19 cellular contexts compared by ENCODE assay signal in the genomic region with DNA sequence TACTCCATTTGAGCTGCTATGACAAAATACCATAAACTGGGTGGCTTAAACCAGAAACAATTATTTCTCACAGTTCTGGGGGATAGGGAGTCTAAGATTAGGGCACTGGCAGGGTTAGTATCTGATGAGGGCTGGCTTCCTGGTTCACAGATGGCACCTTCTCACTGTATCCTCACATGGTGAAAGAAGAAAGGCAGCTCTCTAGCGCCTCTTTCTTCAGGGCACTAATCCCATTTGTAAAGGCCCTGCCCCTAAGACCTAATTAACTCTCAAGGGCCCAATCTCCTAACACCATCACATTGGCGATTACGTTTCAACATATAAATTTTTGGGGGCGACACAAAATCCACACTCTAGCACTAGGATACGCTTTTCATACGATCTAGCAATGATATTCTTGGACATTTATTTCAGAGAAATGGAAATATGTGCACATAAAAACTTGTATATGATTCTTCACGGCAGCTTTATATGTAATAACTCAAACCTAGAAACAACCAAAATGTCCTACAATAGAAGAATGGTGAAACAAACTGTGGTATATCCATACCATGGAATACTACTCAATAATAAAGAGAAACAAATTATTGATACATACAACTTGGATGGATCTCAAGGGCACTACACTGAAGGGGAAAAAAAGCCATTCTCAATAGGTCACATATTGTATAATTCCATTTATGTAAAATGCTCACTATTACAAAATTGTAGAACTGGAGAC.
DNase-seq lines count a peak whose midpoint lies in the region; ATAC-seq and TF ChIP-seq lines count a peak whose summit lies in the region.
"Had no signal": no experiment of that assay in that cellular context is flagged by ENCODE, and none has a peak within 500 bp of the region (broad histone marks: within the 10 kb centered on the region; RNA-seq: fewer than 3 reads in every experiment).

No MANE protein-coding gene starts in this region.

- no peak overlapping the region for H3K9ac ChIP-seq in PC-3 (ENCODE audit: low read length)

- POLR2A ChIA-PET in PC-3 (lab: Charles Lee; ENCODE audit: unreplicated experiment): no interaction called here

- H3K4me3 ChIP-seq in DOHH2 (ENCODE audit: low read length): no peak overlapping the region
- no peak overlapping the region for H3K4me3 ChIP-seq in PC-3 (ENCODE audit: low read length)
- H3K4me3 ChIP-seq in right cardiac atrium (ENCODE audit: low read length): no peak overlapping the region
- H3K4me3 ChIP-seq: HAP-1, SJCRH30 had no signal

- H3K36me3 ChIP-seq in DOHH2 (ENCODE audit: control insufficient read depth, low read length) (no peaks in the 10 kb centered on the region), PC-3 (ENCODE audit: low read depth, low read length) (no peaks in the 10 kb centered on the region)
- H3K36me3 ChIP-seq: HAP-1, SJCRH30 had no signal

- 98% methylated on average over 7 of the region's 7 CpGs for WGBS in right cardiac atrium

- no peak overlapping the region for H3K27ac ChIP-seq in DOHH2 (ENCODE audit: low read depth, low read length)
- H3K27ac ChIP-seq in PC-3 (ENCODE audit: low read length): no peak overlapping the region
- H3K27ac ChIP-seq in right cardiac atrium (ENCODE audit: low read length): no peak overlapping the region
- H3K27ac ChIP-seq: SJCRH30 had no signal

- H3F3A ChIP-seq in DOHH2 (ENCODE audit: control insufficient read depth, insufficient read depth) (no peaks in the 10 kb centered on the region), PC-3 (ENCODE audit: low read length, unreplicated experiment) (no peaks in the 10 kb centered on the region)

- DNase-seq in PC-3 (no peak), islet precursor cell (peak; percentile 11), right cardiac atrium (no peak)
- no peak for DNase-seq in activated CD4-positive, alpha-beta T cell treated with anti-CD3 and anti-CD28 coated beads, Interleukin-2, amount 50 U/mL, for 4 hours
- DNase-seq: ACHN, C1 segment of cervical spinal cord, DND-41, NCI-H1105, NCI-H1694, NCI-H2081 treated with DMSO at 0.1 percent for 48 hours, NCI-H446 treated with DMSO at 0.1 percent for 48 hours, NCI-H748 treated with DMSO at 0.1 percent for 48 hours, SJCRH30, SW 1271 had no signal

- H3K79me2 ChIP-seq in DOHH2 (ENCODE audit: control insufficient read depth, low read length) (no peaks in the 10 kb centered on the region), PC-3 (ENCODE audit: low read length) (no peaks in the 10 kb centered on the region)

- no peak for ATAC-seq in PC-3
- ATAC-seq in right cardiac atrium: no peak
- no peak for ATAC-seq in HG03095 (IDR thresholded peaks at IDR 0.05; ENCODE audit: unreplicated experiment)
- ATAC-seq: Panc1 had no signal

- peak; percentile 34 for TF ChIP-seq CTCF in DOHH2 (IDR thresholded peaks at IDR 0.05; ENCODE audit: low read depth, low read length, poor library complexity, severe bottlenecking)
- TF ChIP-seq CTCF in PC-3 (conservative IDR thresholded peaks at IDR 0.05; ENCODE audit: low read depth, low read length): peak; percentile 37; the same call in 1 of the 2 replicates

- no peak for TF ChIP-seq EP300 in Ishikawa (IDR thresholded peaks at IDR 0.05; ENCODE audit: borderline replicate concordance)

- BruUV-seq in PC-3 (replicated peaks; lab: Mats Ljungman, UMichigan): no TSS peak

- TF ChIP-seq RAD21 in Ishikawa (IDR thresholded peaks at IDR 0.05; ENCODE audit: low read depth): peak; percentile 4; the same call in 1 of the 2 replicates

- H3K4me1 ChIP-seq in DOHH2 (ENCODE audit: control insufficient read depth, low read length): peaks cover 12% of the 10 kb centered on the region
- no peaks in the 10 kb centered on the region for H3K4me1 ChIP-seq in PC-3 (ENCODE audit: insufficient read depth, low read length)
- H3K4me1 ChIP-seq in right cardiac atrium (ENCODE audit: control insufficient read depth, insufficient read depth, low read length): peaks cover 7% of the 10 kb centered on the region
- H3K4me1 ChIP-seq: HAP-1 had no signal

- H2AFZ ChIP-seq in PC-3 (ENCODE audit: low read length): no peak overlapping the region

- no peaks in the 10 kb centered on the region for H3K9me2 ChIP-seq in DOHH2 (replicated peaks; ENCODE audit: control insufficient read depth, low read length)
- H3K9me2 ChIP-seq in PC-3 (replicated peaks; ENCODE audit: low read length): no peaks in the 10 kb centered on the region

- CTCF ChIA-PET in PC-3 (lab: Charles Lee): no interaction called here

- no peaks in the 10 kb centered on the region for H3K27me3 ChIP-seq in DOHH2 (ENCODE audit: control insufficient read depth, low read length)
- H3K27me3 ChIP-seq in PC-3 (ENCODE audit: low read length): no peaks in the 10 kb centered on the region
- H3K27me3 ChIP-seq in right cardiac atrium (ENCODE audit: control insufficient read depth, insufficient read depth): no peaks in the 10 kb centered on the region
- H3K27me3 ChIP-seq: SJCRH30 had no signal

- intact Hi-C loops in PC-3 (cut with micrococcal nuclease) (no loop called here), right cardiac atrium (cut with DNase I) (no loop called here)

- H4K20me1 ChIP-seq in DOHH2 (ENCODE audit: control insufficient read depth, insufficient read depth, low read depth, low read length): no peaks in the 10 kb centered on the region
- H4K20me1 ChIP-seq in PC-3 (ENCODE audit: low read length): no peaks in the 10 kb centered on the region

- H3K4me2 ChIP-seq in DOHH2 (ENCODE audit: low read length): no peak overlapping the region
- H3K4me2 ChIP-seq in PC-3 (ENCODE audit: low read length): no peak overlapping the region

- peaks cover 4% of the 10 kb centered on the region; the same call in 1 of the 2 replicates for H3K9me3 ChIP-seq in DOHH2 (ENCODE audit: control insufficient read depth, insufficient read depth, low read length)
- H3K9me3 ChIP-seq in PC-3 (ENCODE audit: low read length): no peaks in the 10 kb centered on the region
- no peaks in the 10 kb centered on the region for H3K9me3 ChIP-seq in right cardiac atrium (ENCODE audit: control insufficient read depth, low read length)
- H3K9me3 ChIP-seq: HAP-1 had no signal

TF ChIP-seq in Ishikawa, 13 proteins besides CTCF, POLR2A, EP300 and RAD21:
- TF ChIP-seq, protein P1, sequence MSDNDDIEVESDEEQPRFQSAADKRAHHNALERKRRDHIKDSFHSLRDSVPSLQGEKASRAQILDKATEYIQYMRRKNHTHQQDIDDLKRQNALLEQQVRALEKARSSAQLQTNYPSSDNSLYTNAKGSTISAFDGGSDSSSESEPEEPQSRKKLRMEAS (IDR thresholded peaks at IDR 0.05): no peak
- TF ChIP-seq TAF1 (IDR thresholded peaks at IDR 0.05; ENCODE audit: low read depth): no peak
- no peak for TF ChIP-seq EGR1 (IDR thresholded peaks at IDR 0.05)
- TF ChIP-seq, protein P2, sequence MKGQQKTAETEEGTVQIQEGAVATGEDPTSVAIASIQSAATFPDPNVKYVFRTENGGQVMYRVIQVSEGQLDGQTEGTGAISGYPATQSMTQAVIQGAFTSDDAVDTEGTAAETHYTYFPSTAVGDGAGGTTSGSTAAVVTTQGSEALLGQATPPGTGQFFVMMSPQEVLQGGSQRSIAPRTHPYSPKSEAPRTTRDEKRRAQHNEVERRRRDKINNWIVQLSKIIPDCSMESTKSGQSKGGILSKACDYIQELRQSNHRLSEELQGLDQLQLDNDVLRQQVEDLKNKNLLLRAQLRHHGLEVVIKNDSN (IDR thresholded peaks at IDR 0.05): no peak
- TF ChIP-seq TCF12 (IDR thresholded peaks at IDR 0.05; ENCODE audit: low read depth): no peak
- TF ChIP-seq CREB1 (IDR thresholded peaks at IDR 0.05; ENCODE audit: low read depth): no peak
TF ChIP-seq in Ishikawa: peak in this region for 0.
